Comparison of ENCODE assay signal across 17 cellular contexts in genomic region chr5:128259530-128260145, GRCh38.
A peak's percentile ranks its signal among the peaks of the same experiment; 100 is the strongest.
DNase-seq lines count a peak whose midpoint lies in the region; ATAC-seq and TF ChIP-seq lines count a peak whose summit lies in the region.
"Had no signal": no experiment of that assay in that cellular context is flagged by ENCODE, and none has a peak within 500 bp of the region (broad histone marks: within the 10 kb centered on the region; RNA-seq: fewer than 3 reads in every experiment).

No MANE protein-coding gene starts in this region.

- peaks cover 16% of the 10 kb centered on the region for H3K4me1 ChIP-seq in left ventricle myocardium inferior

- intact Hi-C loops in left ventricle myocardium inferior (cut with micrococcal nuclease): no loop called here
- intact Hi-C loops in CD4-positive, alpha-beta T cell (cut with DNase I, micrococcal nuclease): no loop called here

- H3K36me3 Mint-ChIP-seq in neural crest cell (ENCODE audit: low read depth): peaks cover 19% of the 10 kb centered on the region
- no peaks in the 10 kb centered on the region for H3K36me3 Mint-ChIP-seq in CD4-positive, alpha-beta T cell (ENCODE audit: low read depth)

- H3K4me3 Mint-ChIP-seq in neural crest cell: no peak overlapping the region
- no peak overlapping the region for H3K4me3 Mint-ChIP-seq in CD4-positive, alpha-beta T cell

- no peaks in the 10 kb centered on the region for H3K9me3 Mint-ChIP-seq in neural crest cell
- H3K9me3 Mint-ChIP-seq in CD4-positive, alpha-beta T cell: no peaks in the 10 kb centered on the region

- H3K27me3 ChIP-seq in left ventricle myocardium inferior (ENCODE audit: low read depth): no peaks in the 10 kb centered on the region
- H3K27me3 ChIP-seq in CD4-positive, alpha-beta T cell (ENCODE audit: control insufficient read depth, insufficient read depth, low read length): no peaks in the 10 kb centered on the region

- H3K4me3 ChIP-seq in left ventricle myocardium inferior: peak overlapping the region; percentile 12
- H3K4me3 ChIP-seq: PC-9 had no signal

- DNase-seq in RPMI7951 (ENCODE audit: low read depth) (peak; percentile 3), fibroblast of gingiva (ENCODE audit: low read depth) (peak; percentile 44), left ventricle myocardium inferior (peak; percentile 20), neural crest cell (ENCODE audit: low read depth, low spot score) (no peak), hypothalamus (lab: John Stamatoyannopoulos, UW) (no peak), T-helper 2 cell (no peak)
- no peak for DNase-seq in CD4-positive, alpha-beta T cell
- DNase-seq: COR-L47, DMS153, NCI-H1048, NCI-H146, NCI-H2081 treated with DMSO at 0.1 percent for 48 hours, NCI-H510A, PC-9, SHP77 treated with DMSO at 0.1 percent for 48 hours had no signal

- no peaks in the 10 kb centered on the region for H3K27me3 Mint-ChIP-seq in neural crest cell (ENCODE audit: low read depth)
- peaks cover 6% of the 10 kb centered on the region for H3K27me3 Mint-ChIP-seq in CD4-positive, alpha-beta T cell

- H3K27ac ChIP-seq in left ventricle myocardium inferior (replicated peaks): peak overlapping the region; percentile 23
- no peak overlapping the region for H3K27ac ChIP-seq in CD4-positive, alpha-beta T cell (ENCODE audit: low read depth, low read length)
- H3K27ac ChIP-seq: C4-2B, KMS-11, PC-9 had no signal

- H3K36me3 ChIP-seq in left ventricle myocardium inferior: peaks cover 22% of the 10 kb centered on the region

- POLR2A ChIA-PET in CD4-positive, alpha-beta T cell (lab: Charles Lee): no interaction called here

- H3K27ac Mint-ChIP-seq in neural crest cell (ENCODE audit: unreplicated experiment): peak overlapping the region; percentile 83
- no peak overlapping the region for H3K27ac Mint-ChIP-seq in CD4-positive, alpha-beta T cell

- ATAC-seq in CD4-positive, alpha-beta T cell (ENCODE audit: poor library complexity): no peak

- peaks cover 22% of the 10 kb centered on the region for H3K4me1 Mint-ChIP-seq in neural crest cell
- no peaks in the 10 kb centered on the region for H3K4me1 Mint-ChIP-seq in CD4-positive, alpha-beta T cell (ENCODE audit: low read depth)

- no peaks in the 10 kb centered on the region for H3K9me3 ChIP-seq in left ventricle myocardium inferior (replicated peaks)
- H3K9me3 ChIP-seq in CD4-positive, alpha-beta T cell (ENCODE audit: control insufficient read depth, low read length): no peaks in the 10 kb centered on the region

- TF ChIP-seq CTCF in left ventricle myocardium inferior (IDR thresholded peaks at IDR 0.05; ENCODE audit: borderline replicate concordance): no peak
- no peak for TF ChIP-seq CTCF in neural crest cell (conservative IDR thresholded peaks at IDR 0.05)
- TF ChIP-seq CTCF in CD4-positive, alpha-beta T cell (IDR thresholded peaks at IDR 0.05): no peak

- CTCF ChIA-PET in CD4-positive, alpha-beta T cell (lab: Charles Lee): interaction anchor here (1.1 kb wide), 1 partner anchor 447 kb away, joined by 3 read pairs; no protein-coding TSS in a partner anchor

Comparison
In these comparisons a context has a peak if more than half of its experiments do, and no peak if none do; other contexts are left out.
1. DNase-seq: peak in RPMI7951 (single experiment), fibroblast of gingiva (single experiment) and left ventricle myocardium inferior (single experiment); none in neural crest cell (single experiment), hypothalamus (0 of 51), CD4-positive, alpha-beta T cell (0 of 10) and T-helper 2 cell (0 of 5).